8 cellular contexts compared by ENCODE assay signal in genomic region chr10:102410427-102411073, GRCh38. TPM values are rescaled to one million over a fixed set of nuclear protein-coding genes. Genes with fewer than 3 reads are reported as not detected.
A peak's percentile ranks its signal among the peaks of the same experiment; 100 is the strongest.
DNase-seq lines count a peak whose midpoint lies in the region; ATAC-seq, FAIRE-seq and TF ChIP-seq lines count a peak whose summit lies in the region.

No MANE protein-coding gene starts in this region.

- H3K9me3 ChIP-seq in HepG2 (ENCODE audit: low read length) (no peaks in the 10 kb centered on the region), right lobe of liver (no peaks in the 10 kb centered on the region), neural cell (ENCODE audit: low read length) (no peaks in the 10 kb centered on the region), gastrocnemius medialis (no peaks in the 10 kb centered on the region)

- H4K20me1 ChIP-seq in HepG2 (ENCODE audit: insufficient read depth, low read length): peaks cover 4% of the 10 kb centered on the region; the same call in 1 of the 2 replicates
- no peaks in the 10 kb centered on the region for H4K20me1 ChIP-seq in neural cell (ENCODE audit: insufficient read depth)

- H3K36me3 Mint-ChIP-seq in effector memory CD8-positive, alpha-beta T cell (ENCODE audit: insufficient read depth): peaks cover 40% of the 10 kb centered on the region

- in situ Hi-C loops in HepG2 (cut with HindIII; ENCODE audit: extremely low pct_ligation_motif_present, low pct_unique_long_range_greater_than_20kb): no loop called here
- in situ Hi-C loops in gastrocnemius medialis (cut with MboI; ENCODE audit: low sequenced_read_pairs in 4 of 4): no loop called here

- whole genome bisulfite sequencing in HepG2 (ENCODE audit: low lambda C conversion rate): 39% methylated on average over 20 of the region's 48 CpGs
- 10% methylated on average over 11 of the region's 48 CpGs for WGBS in right lobe of liver (ENCODE audit: insufficient coverage, low coverage, low lambda C conversion rate, missing lambda C conversion rate)

- H3K4me2 ChIP-seq in HepG2 (ENCODE audit: low read depth, low read length): peak overlapping the region; percentile 61; the same call in 1 of the 2 replicates
- H3K4me2 ChIP-seq in neural cell (ENCODE audit: low read length): peak overlapping the region; percentile 14

- no peaks in the 10 kb centered on the region for H3K9me3 Mint-ChIP-seq in effector memory CD8-positive, alpha-beta T cell

- H3K9me2 ChIP-seq in neural cell (ENCODE audit: insufficient read depth, low read length): no peaks in the 10 kb centered on the region

- no TSS peak for BruUV-seq in HepG2 (replicated peaks; lab: Mats Ljungman, UMichigan)

- H3K9ac ChIP-seq in HepG2 (ENCODE audit: insufficient read depth, low read depth, low read length) (no peak overlapping the region), neural cell (ENCODE audit: low read length) (peak overlapping the region; percentile 58)

- H3K27ac Mint-ChIP-seq in effector memory CD8-positive, alpha-beta T cell: peak overlapping the region in 1 of 2 donors; percentile 3

- no peak for FAIRE-seq in HepG2 (lab: Jason Lieb, UNC)

- DNase-seq in HepG2 (ENCODE audit: low spot score) (no peak), right lobe of liver (no peak), NCI-H146 (lab: John Stamatoyannopoulos, UW) (no peak), UCSD-AML1 (lab: John Stamatoyannopoulos, UW; ENCODE audit: unreplicated experiment) (no peak), NCI-H510A treated with DMSO at 0.1 percent for 48 hours (lab: John Stamatoyannopoulos, UW) (no peak), gastrocnemius medialis (no peak)
- DNase-seq in effector memory CD8-positive, alpha-beta T cell: no peak

- peaks cover 16 to 21% of the 10 kb centered on the region in 2 donors for H3K4me1 Mint-ChIP-seq in effector memory CD8-positive, alpha-beta T cell (ENCODE audit: low read depth in 2 of 2)

- H3F3A ChIP-seq in neural cell (ENCODE audit: insufficient read depth, low read length, poor library complexity, severe bottlenecking): no peaks in the 10 kb centered on the region

- CTCF ChIA-PET in HepG2 (lab: Yijun Ruan, JAX; ENCODE audit: low intra/inter-chr PET ratio, low total read pairs): no interaction called here

- H2AFZ ChIP-seq in HepG2 (ENCODE audit: low read length) (no peak overlapping the region), neural cell (ENCODE audit: low read depth, low read length) (no peak overlapping the region)

- no peak for ATAC-seq in HepG2
- no peak for ATAC-seq in right lobe of liver
- no peak for ATAC-seq in effector memory CD8-positive, alpha-beta T cell (replicated peaks)
- ATAC-seq in gastrocnemius medialis: no peak

- TF ChIP-seq CTCF in HepG2 (CRISPR knock-in tag; IDR thresholded peaks at IDR 0.05): no peak
- no peak for TF ChIP-seq CTCF in right lobe of liver (IDR thresholded peaks at IDR 0.05)
- TF ChIP-seq CTCF in neural cell (IDR thresholded peaks at IDR 0.05; ENCODE audit: poor library complexity, severe bottlenecking): no peak
- TF ChIP-seq CTCF in gastrocnemius medialis (IDR thresholded peaks at IDR 0.05 in 4 of 5, conservative IDR thresholded peaks at IDR 0.05 in 1 of 5): no peak

- TF ChIP-seq EP300 in HepG2 (IDR thresholded peaks at IDR 0.05; ENCODE audit: low read depth in 2 of 2, low read length in 2 of 2) (no peak), HepG2 (CRISPR knock-in tag; IDR thresholded peaks at IDR 0.05; ENCODE audit: borderline replicate concordance) (no peak), neural cell (conservative IDR thresholded peaks at IDR 0.05; ENCODE audit: poor library complexity, severe bottlenecking) (no peak)

- H3K27ac ChIP-seq in HepG2 (ENCODE audit: extremely low read length, insufficient read depth, low read length) (no peak overlapping the region), right lobe of liver (no peak overlapping the region), neural cell (ENCODE audit: low read length) (peak overlapping the region; percentile 62), gastrocnemius medialis (no peak overlapping the region)

- peaks cover 26 to 86% of the 10 kb centered on the region in 2 experiments for H3K27me3 ChIP-seq in HepG2 (ENCODE audit: control insufficient read depth in 1 of 2, insufficient read depth in 2 of 2, low read length in 2 of 2)
- peaks cover 11 to 14% of the 10 kb centered on the region in 2 donors for H3K27me3 ChIP-seq in right lobe of liver
- peaks cover 7% of the 10 kb centered on the region for H3K27me3 ChIP-seq in neural cell (ENCODE audit: insufficient read depth, low read depth, low read length)
- peaks cover 62 to 79% (median 69%) of the 10 kb centered on the region in 3 donors for H3K27me3 ChIP-seq in gastrocnemius medialis

- H3K4me3 ChIP-seq in HepG2 (replicated peaks in 1 of 3; ENCODE audit: insufficient read depth in 1 of 3, low read depth in 2 of 3, low read length in 3 of 3) (peak overlapping the region in 1 of 3 experiments; percentile 25; a peak in 2 of 6 replicates), right lobe of liver (no peak overlapping the region), neural cell (ENCODE audit: low read length) (peak overlapping the region; percentile 62), gastrocnemius medialis (peak overlapping the region in 1 of 4 donors; percentile 8)

- peaks cover 46 to 97% of the 10 kb centered on the region in 2 donors for H3K27me3 Mint-ChIP-seq in effector memory CD8-positive, alpha-beta T cell

- no peak for TF ChIP-seq RAD21 in HepG2 (CRISPR knock-in tag; IDR thresholded peaks at IDR 0.05)
- TF ChIP-seq RAD21 in neural cell (conservative IDR thresholded peaks at IDR 0.05): no peak

- intact Hi-C loops in HepG2 (cut with micrococcal nuclease; ENCODE audit: unreplicated experiment): no loop called here
- intact Hi-C loops in right lobe of liver (cut with DNase I): no loop called here
- intact Hi-C loops in gastrocnemius medialis (cut with DNase I; ENCODE audit: low total_unique reads): no loop called here

- H3K4me3 Mint-ChIP-seq in effector memory CD8-positive, alpha-beta T cell: peak overlapping the region; percentile 68 to 75

- H3K36me3 ChIP-seq in HepG2 (replicated peaks in 1 of 2; ENCODE audit: control insufficient read depth in 1 of 2, insufficient read depth in 2 of 2, low read length in 2 of 2) (no peaks in the 10 kb centered on the region), right lobe of liver (no peaks in the 10 kb centered on the region), neural cell (ENCODE audit: insufficient read depth, low read length) (no peaks in the 10 kb centered on the region), gastrocnemius medialis (no peaks in the 10 kb centered on the region)

- H3K4me1 ChIP-seq in HepG2 (ENCODE audit: insufficient read depth, low read length): peaks cover 18% of the 10 kb centered on the region
- no peaks in the 10 kb centered on the region for H3K4me1 ChIP-seq in right lobe of liver
- no peaks in the 10 kb centered on the region for H3K4me1 ChIP-seq in gastrocnemius medialis

- TF ChIP-seq POLR2A in HepG2 (IDR thresholded peaks at IDR 0.05; ENCODE audit: insufficient read depth in 1 of 2, low read depth in 2 of 2, low read length in 2 of 2) (no peak), right lobe of liver (IDR thresholded peaks at IDR 0.05) (no peak), gastrocnemius medialis (IDR thresholded peaks at IDR 0.05) (no peak)

- H3K79me2 ChIP-seq in HepG2 (ENCODE audit: insufficient read depth, low read length) (no peaks in the 10 kb centered on the region), neural cell (replicated peaks; ENCODE audit: insufficient read depth, low read length) (peaks cover 8% of the 10 kb centered on the region)

- POLR2A ChIA-PET in HepG2 (lab: Yijun Ruan, JAX): interaction anchor here (1.0 to 1.3 kb wide), 2 partner anchors 10 to 17 kb away, joined by 3 to 4 read pairs; partner anchors contain the start of gene FBXL15

RNA-seq across cellular contexts. Expression of gene PSD, which starts 8.0 kb away (rescaled TPM):
- total RNA-seq in HepG2 (2016; rRNA removed; fragmentation: Illumina TruSeq; extraction: Trizol): 0.11 and 0.35 TPM in 2 replicates
- total RNA-seq in HepG2 (2016; cell fraction: cytosol; rRNA removed; fragmentation: Illumina TruSeq; extraction: Trizol; ENCODE audit: low read depth): 0.18 TPM in 1 of 2 replicates, not detected in the other
- total RNA-seq in HepG2 (2016; cell fraction: insoluble cytoplasmic fraction; rRNA removed; fragmentation: Illumina TruSeq; extraction: Trizol): 0.21 and 0.65 TPM in 2 replicates
- 0.34 and 0.62 TPM in 2 replicates for total RNA-seq in HepG2 (2016; cell fraction: membrane; rRNA removed; fragmentation: Illumina TruSeq; extraction: Trizol)
- 0.34 and 0.75 TPM in 2 replicates for total RNA-seq in HepG2 (2016; cell fraction: nucleus; rRNA removed; fragmentation: Illumina TruSeq; extraction: Trizol)
- polyA plus RNA-seq in HepG2 (2011; rRNA removed): 0.58 and 0.59 TPM in 2 replicates
- 0.10 and 0.36 TPM in 2 replicates for polyA plus RNA-seq in HepG2 (2011; cell fraction: cytosol; rRNA removed)
- 3.4 and 4.7 TPM in 2 replicates for polyA plus RNA-seq in HepG2 (2011; cell fraction: nucleus; rRNA removed)
- 1.1 and 1.5 TPM in 2 replicates for polyA plus RNA-seq in HepG2 (2012)
- polyA plus RNA-seq in HepG2 (2016; cell fraction: cytosol; fragmentation: Illumina TruSeq; extraction: Trizol; ENCODE audit: low read depth): 0.15 and 0.31 TPM in 2 replicates
- 0.29 and 0.33 TPM in 2 replicates for polyA plus RNA-seq in HepG2 (2016; cell fraction: insoluble cytoplasmic fraction; fragmentation: Illumina TruSeq; extraction: Trizol; ENCODE audit: low read depth)
- polyA plus RNA-seq in HepG2 (2016; cell fraction: membrane; fragmentation: Illumina TruSeq; extraction: Trizol; ENCODE audit: low read depth): 0.44 and 0.48 TPM in 2 replicates
- 0.94 and 0.97 TPM in 2 replicates for polyA plus RNA-seq in HepG2 (2016; cell fraction: nucleus; fragmentation: Illumina TruSeq; extraction: Trizol; ENCODE audit: insufficient read depth, low read depth)
- 0.47 and 0.96 TPM in 2 replicates for polyA minus RNA-seq in HepG2 (2011; rRNA and poly(A)+ RNA removed; ENCODE audit: low replicate concordance)
- polyA minus RNA-seq in HepG2 (2011; cell fraction: cytosol; rRNA and poly(A)+ RNA removed): 0.44 TPM in 1 of 2 replicates, not detected in the other
- polyA minus RNA-seq in HepG2 (2011; cell fraction: nucleus; rRNA and poly(A)+ RNA removed): 0.87 and 1.2 TPM in 2 replicates
- 1 to 10 TPM in 3 of 6 experiments, under 1 TPM in 3; 0.12 to 4.6 (median 1.3) TPM for total RNA-seq in right lobe of liver
- 68.8 and 84.3 TPM in 2 replicates for polyA plus RNA-seq in neural cell
- 52.3 and 67.7 TPM in 2 replicates for polyA minus RNA-seq in neural cell
- total RNA-seq in gastrocnemius medialis: 1 to 10 TPM in 1 of 4 donors, under 1 TPM in 1, not detected in 2; 0.35 to 2.6 TPM

RNA-seq across cellular contexts. Expression of gene FBXL15, which starts 10.1 kb away (rescaled TPM):
- 8.3 and 8.6 TPM in 2 replicates for total RNA-seq in HepG2 (2016; rRNA removed; fragmentation: Illumina TruSeq; extraction: Trizol)
- 3.2 and 3.3 TPM in 2 replicates for total RNA-seq in HepG2 (2016; cell fraction: cytosol; rRNA removed; fragmentation: Illumina TruSeq; extraction: Trizol; ENCODE audit: low read depth)
- 7.7 and 8.0 TPM in 2 replicates for total RNA-seq in HepG2 (2016; cell fraction: insoluble cytoplasmic fraction; rRNA removed; fragmentation: Illumina TruSeq; extraction: Trizol)
- 5.6 and 6.1 TPM in 2 replicates for total RNA-seq in HepG2 (2016; cell fraction: membrane; rRNA removed; fragmentation: Illumina TruSeq; extraction: Trizol)
- 3.3 and 3.6 TPM in 2 replicates for total RNA-seq in HepG2 (2016; cell fraction: nucleus; rRNA removed; fragmentation: Illumina TruSeq; extraction: Trizol)
- polyA plus RNA-seq in HepG2 (2011; rRNA removed): 4.3 and 6.4 TPM in 2 replicates
- 6.2 and 12.2 TPM in 2 replicates for polyA plus RNA-seq in HepG2 (2011; cell fraction: cytosol; rRNA removed)
- polyA plus RNA-seq in HepG2 (2011; cell fraction: nucleus; rRNA removed): 30.9 and 35.5 TPM in 2 replicates
- 4.1 and 4.3 TPM in 2 replicates for polyA plus RNA-seq in HepG2 (2012)
- polyA plus RNA-seq in HepG2 (2016; cell fraction: cytosol; fragmentation: Illumina TruSeq; extraction: Trizol; ENCODE audit: low read depth): 2.7 and 3.5 TPM in 2 replicates
- 6.9 and 8.6 TPM in 2 replicates for polyA plus RNA-seq in HepG2 (2016; cell fraction: insoluble cytoplasmic fraction; fragmentation: Illumina TruSeq; extraction: Trizol; ENCODE audit: low read depth)
- 4.3 and 4.4 TPM in 2 replicates for polyA plus RNA-seq in HepG2 (2016; cell fraction: membrane; fragmentation: Illumina TruSeq; extraction: Trizol; ENCODE audit: low read depth)
- polyA plus RNA-seq in HepG2 (2016; cell fraction: nucleus; fragmentation: Illumina TruSeq; extraction: Trizol; ENCODE audit: insufficient read depth, low read depth): 9.7 TPM in 2 replicates
- 3.8 and 4.9 TPM in 2 replicates for polyA minus RNA-seq in HepG2 (2011; rRNA and poly(A)+ RNA removed; ENCODE audit: low replicate concordance)
- 2.8 and 4.0 TPM in 2 replicates for polyA minus RNA-seq in HepG2 (2011; cell fraction: cytosol; rRNA and poly(A)+ RNA removed)
- 3.0 and 3.4 TPM in 2 replicates for polyA minus RNA-seq in HepG2 (2011; cell fraction: nucleus; rRNA and poly(A)+ RNA removed)
- total RNA-seq in right lobe of liver: 10 to 100 TPM in 2 of 6 experiments, 1 to 10 TPM in 4; 5.6 to 22.9 (median 9.0) TPM
- polyA plus RNA-seq in neural cell: 27.5 and 37.8 TPM in 2 replicates
- 16.2 and 22.2 TPM in 2 replicates for polyA minus RNA-seq in neural cell
- 10 to 100 TPM; 14.2 to 34.8 (median 21.0) TPM for total RNA-seq in gastrocnemius medialis

RNA-seq across cellular contexts. Expression of gene NFKB2, which starts 15.0 kb away (rescaled TPM):
- total RNA-seq in HepG2 (2016; rRNA removed; fragmentation: Illumina TruSeq; extraction: Trizol): 7.7 and 8.2 TPM in 2 replicates
- total RNA-seq in HepG2 (2016; cell fraction: cytosol; rRNA removed; fragmentation: Illumina TruSeq; extraction: Trizol; ENCODE audit: low read depth): 2.2 and 3.1 TPM in 2 replicates
- total RNA-seq in HepG2 (2016; cell fraction: insoluble cytoplasmic fraction; rRNA removed; fragmentation: Illumina TruSeq; extraction: Trizol): 6.6 and 8.7 TPM in 2 replicates
- 4.0 and 5.5 TPM in 2 replicates for total RNA-seq in HepG2 (2016; cell fraction: membrane; rRNA removed; fragmentation: Illumina TruSeq; extraction: Trizol)
- 7.7 and 7.8 TPM in 2 replicates for total RNA-seq in HepG2 (2016; cell fraction: nucleus; rRNA removed; fragmentation: Illumina TruSeq; extraction: Trizol)
- polyA plus RNA-seq in HepG2 (2011; rRNA removed): 12.5 and 15.5 TPM in 2 replicates
- 8.4 and 11.7 TPM in 2 replicates for polyA plus RNA-seq in HepG2 (2011; cell fraction: cytosol; rRNA removed)
- polyA plus RNA-seq in HepG2 (2011; cell fraction: nucleus; rRNA removed): 56.1 and 62.0 TPM in 2 replicates
- polyA plus RNA-seq in HepG2 (2012): 8.9 and 9.6 TPM in 2 replicates
- polyA plus RNA-seq in HepG2 (2016; cell fraction: cytosol; fragmentation: Illumina TruSeq; extraction: Trizol; ENCODE audit: low read depth): 1.4 and 1.6 TPM in 2 replicates
- 6.6 and 9.1 TPM in 2 replicates for polyA plus RNA-seq in HepG2 (2016; cell fraction: insoluble cytoplasmic fraction; fragmentation: Illumina TruSeq; extraction: Trizol; ENCODE audit: low read depth)
- 2.4 and 2.8 TPM in 2 replicates for polyA plus RNA-seq in HepG2 (2016; cell fraction: membrane; fragmentation: Illumina TruSeq; extraction: Trizol; ENCODE audit: low read depth)
- polyA plus RNA-seq in HepG2 (2016; cell fraction: nucleus; fragmentation: Illumina TruSeq; extraction: Trizol; ENCODE audit: insufficient read depth, low read depth): 20.9 and 25.8 TPM in 2 replicates
- 14.9 and 16.9 TPM in 2 replicates for polyA minus RNA-seq in HepG2 (2011; rRNA and poly(A)+ RNA removed; ENCODE audit: low replicate concordance)
- polyA minus RNA-seq in HepG2 (2011; cell fraction: cytosol; rRNA and poly(A)+ RNA removed): 10.5 and 12.6 TPM in 2 replicates
- 9.5 and 12.2 TPM in 2 replicates for polyA minus RNA-seq in HepG2 (2011; cell fraction: nucleus; rRNA and poly(A)+ RNA removed)
- total RNA-seq in right lobe of liver: 10 to 100 TPM in 4 of 6 experiments, 1 to 10 TPM in 2; 7.5 to 46.0 (median 19.4) TPM
- 0.30 and 0.34 TPM in 2 replicates for polyA plus RNA-seq in neural cell
- 0.24 and 0.46 TPM in 2 replicates for polyA minus RNA-seq in neural cell
- 10 to 100 TPM in 3 of 4 donors, 1 to 10 TPM in 1; 8.6 to 17.3 (median 12.8) TPM for total RNA-seq in gastrocnemius medialis

RNA-seq across cellular contexts. Expression of gene CUEDC2, which starts 21.8 kb away (rescaled TPM):
- total RNA-seq in HepG2 (2016; rRNA removed; fragmentation: Illumina TruSeq; extraction: Trizol) (13.0 and 13.1 TPM in 2 replicates), right lobe of liver (10 to 100 TPM; 23.0 to 32.1 (median 26.8) TPM), gastrocnemius medialis (10 to 100 TPM; 51.6 to 83.1 (median 70.2) TPM)
- total RNA-seq in HepG2 (2016; cell fraction: cytosol; rRNA removed; fragmentation: Illumina TruSeq; extraction: Trizol; ENCODE audit: low read depth): 4.3 and 6.6 TPM in 2 replicates
- 11.4 and 14.7 TPM in 2 replicates for total RNA-seq in HepG2 (2016; cell fraction: insoluble cytoplasmic fraction; rRNA removed; fragmentation: Illumina TruSeq; extraction: Trizol)
- 8.6 and 10.3 TPM in 2 replicates for total RNA-seq in HepG2 (2016; cell fraction: membrane; rRNA removed; fragmentation: Illumina TruSeq; extraction: Trizol)
- 7.0 and 9.7 TPM in 2 replicates for total RNA-seq in HepG2 (2016; cell fraction: nucleus; rRNA removed; fragmentation: Illumina TruSeq; extraction: Trizol)
- polyA plus RNA-seq in HepG2 (2011; rRNA removed) (18.4 and 19.3 TPM in 2 replicates), neural cell (169 and 194 TPM in 2 replicates)
- polyA plus RNA-seq in HepG2 (2011; cell fraction: cytosol; rRNA removed): 31.2 and 40.8 TPM in 2 replicates
- polyA plus RNA-seq in HepG2 (2011; cell fraction: nucleus; rRNA removed): 47.1 and 47.2 TPM in 2 replicates
- 17.2 and 18.2 TPM in 2 replicates for polyA plus RNA-seq in HepG2 (2012)
- polyA plus RNA-seq in HepG2 (2016; cell fraction: cytosol; fragmentation: Illumina TruSeq; extraction: Trizol; ENCODE audit: low read depth): 8.4 and 10.7 TPM in 2 replicates
- polyA plus RNA-seq in HepG2 (2016; cell fraction: insoluble cytoplasmic fraction; fragmentation: Illumina TruSeq; extraction: Trizol; ENCODE audit: low read depth): 13.0 and 17.2 TPM in 2 replicates
- 10.6 and 12.1 TPM in 2 replicates for polyA plus RNA-seq in HepG2 (2016; cell fraction: membrane; fragmentation: Illumina TruSeq; extraction: Trizol; ENCODE audit: low read depth)
- 20.9 and 24.8 TPM in 2 replicates for polyA plus RNA-seq in HepG2 (2016; cell fraction: nucleus; fragmentation: Illumina TruSeq; extraction: Trizol; ENCODE audit: insufficient read depth, low read depth)
- polyA minus RNA-seq in HepG2 (2011; rRNA and poly(A)+ RNA removed; ENCODE audit: low replicate concordance): 14.5 and 32.9 TPM in 2 replicates
- 6.2 and 7.1 TPM in 2 replicates for polyA minus RNA-seq in HepG2 (2011; cell fraction: cytosol; rRNA and poly(A)+ RNA removed)
- 8.6 and 9.1 TPM in 2 replicates for polyA minus RNA-seq in HepG2 (2011; cell fraction: nucleus; rRNA and poly(A)+ RNA removed)
- polyA minus RNA-seq in neural cell: 76.2 and 79.9 TPM in 2 replicates

RNA-seq across cellular contexts. Expression of gene C10orf95, which starts 40.8 kb away (rescaled TPM):
- total RNA-seq in HepG2 (2016; rRNA removed; fragmentation: Illumina TruSeq; extraction: Trizol) (0.07 TPM in 1 of 2 replicates, not detected in the other), right lobe of liver (not detected), gastrocnemius medialis (not detected)
- 0.40 TPM in 1 of 2 replicates, not detected in the other for total RNA-seq in HepG2 (2016; cell fraction: cytosol; rRNA removed; fragmentation: Illumina TruSeq; extraction: Trizol; ENCODE audit: low read depth)
- total RNA-seq in HepG2 (2016; cell fraction: insoluble cytoplasmic fraction; rRNA removed; fragmentation: Illumina TruSeq; extraction: Trizol): not detected in 2 replicates
- 0.28 TPM in 1 of 2 replicates, not detected in the other for total RNA-seq in HepG2 (2016; cell fraction: membrane; rRNA removed; fragmentation: Illumina TruSeq; extraction: Trizol)
- not detected in 2 replicates for total RNA-seq in HepG2 (2016; cell fraction: nucleus; rRNA removed; fragmentation: Illumina TruSeq; extraction: Trizol)
- polyA plus RNA-seq in HepG2 (2011; rRNA removed) (0.05 TPM in 2 replicates), neural cell (not detected in 2 replicates)
- 0.12 and 0.17 TPM in 2 replicates for polyA plus RNA-seq in HepG2 (2011; cell fraction: cytosol; rRNA removed)
- 0.19 TPM in 1 of 2 replicates, not detected in the other for polyA plus RNA-seq in HepG2 (2011; cell fraction: nucleus; rRNA removed)
- polyA plus RNA-seq in HepG2 (2012): 1.3 TPM in 2 replicates
- polyA plus RNA-seq in HepG2 (2016; cell fraction: cytosol; fragmentation: Illumina TruSeq; extraction: Trizol; ENCODE audit: low read depth): 0.15 and 0.16 TPM in 2 replicates
- polyA plus RNA-seq in HepG2 (2016; cell fraction: insoluble cytoplasmic fraction; fragmentation: Illumina TruSeq; extraction: Trizol; ENCODE audit: low read depth): 0.26 TPM in 1 of 2 replicates, not detected in the other
- 0.19 TPM in 1 of 2 replicates, not detected in the other for polyA plus RNA-seq in HepG2 (2016; cell fraction: membrane; fragmentation: Illumina TruSeq; extraction: Trizol; ENCODE audit: low read depth)
- polyA plus RNA-seq in HepG2 (2016; cell fraction: nucleus; fragmentation: Illumina TruSeq; extraction: Trizol; ENCODE audit: insufficient read depth, low read depth): not detected in 2 replicates
- 0.32 and 1.9 TPM in 2 replicates for polyA minus RNA-seq in HepG2 (2011; rRNA and poly(A)+ RNA removed; ENCODE audit: low replicate concordance)
- polyA minus RNA-seq in HepG2 (2011; cell fraction: cytosol; rRNA and poly(A)+ RNA removed): not detected in 2 replicates
- polyA minus RNA-seq in HepG2 (2011; cell fraction: nucleus; rRNA and poly(A)+ RNA removed): 0.39 TPM in 1 of 2 replicates, not detected in the other
- polyA minus RNA-seq in neural cell: not detected in 2 replicates
